Comparison of ENCODE assay signal across 8 cellular contexts in genomic region chr21:39388811-39389155, GRCh38. TPM values are rescaled to one million over a fixed set of nuclear protein-coding genes. Genes with fewer than 3 reads are reported as not detected.
A peak's percentile ranks its signal among the peaks of the same experiment; 100 is the strongest.
DNase-seq lines count a peak whose midpoint lies in the region; ATAC-seq, FAIRE-seq and TF ChIP-seq lines count a peak whose summit lies in the region.

No MANE protein-coding gene starts in this region.

- no peaks in the 10 kb centered on the region for H3K27me3 ChIP-seq in osteoblast (ENCODE audit: insufficient read depth, low read length)

- peaks cover 21% of the 10 kb centered on the region for H3K36me3 ChIP-seq in osteoblast (ENCODE audit: insufficient read depth, low read length)

- H3K4me3 Mint-ChIP-seq in brain: peak overlapping the region; percentile 77 to 91 (median 82)

- no peaks in the 10 kb centered on the region for H3K9me3 Mint-ChIP-seq in brain

- DNase-seq in GM12864 (ENCODE audit: low read depth): no peak
- DNase-seq in osteoblast (ENCODE audit: insufficient read length, low spot score, missing footprints): no peak
- no peak for DNase-seq in frontal cortex (ENCODE audit: low spot score in 2 of 2)
- no peak for DNase-seq in NCI-H1092 (lab: John Stamatoyannopoulos, UW)
- no peak for DNase-seq in DMS79 (lab: John Stamatoyannopoulos, UW)

- peaks cover 45% of the 10 kb centered on the region for H3K79me2 ChIP-seq in osteoblast (ENCODE audit: insufficient read depth, low read length)

- H3K4me3 ChIP-seq in GM12864 (ENCODE audit: low read depth, low read length): peak overlapping the region; percentile 16
- peak overlapping the region; percentile 71 for H3K4me3 ChIP-seq in osteoblast (ENCODE audit: insufficient read depth, low read length)

- FAIRE-seq in frontal cortex (lab: Jason Lieb, UNC): no peak

- H3K27ac Mint-ChIP-seq in brain: peak overlapping the region; percentile 44 to 97 (median 56)

- peak; percentile 22 for ATAC-seq in HG03103 (IDR thresholded peaks at IDR 0.05; ENCODE audit: low read depth, unreplicated experiment)
- ATAC-seq in GM18519 (IDR thresholded peaks at IDR 0.05; ENCODE audit: low FRiP score, unreplicated experiment): no peak

- no peaks in the 10 kb centered on the region for H3K9me3 ChIP-seq in osteoblast (ENCODE audit: low read depth, low read length)

- H2AFZ ChIP-seq in osteoblast (ENCODE audit: low read length): peak overlapping the region; percentile 45

- TF ChIP-seq CTCF in GM12864 (IDR thresholded peaks at IDR 0.05; ENCODE audit: low read depth, low read length, missing control alignments) (no peak), brain (conservative IDR thresholded peaks at IDR 0.05) (peak; percentile 18 to 30), osteoblast (IDR thresholded peaks at IDR 0.05; ENCODE audit: extremely low read depth, low read depth, low read length) (no peak)

- H3K27me3 Mint-ChIP-seq in brain: no peaks in the 10 kb centered on the region

- H4K20me1 ChIP-seq in osteoblast (ENCODE audit: insufficient read depth, low read length): peaks cover 9% of the 10 kb centered on the region

- H3K4me1 Mint-ChIP-seq in brain: peaks cover 60% of the 10 kb centered on the region

- H3K36me3 Mint-ChIP-seq in brain: peaks cover 49% of the 10 kb centered on the region

- peak overlapping the region; percentile 99 for H3K4me2 ChIP-seq in osteoblast (ENCODE audit: insufficient read depth, low read length)

- peaks cover 33% of the 10 kb centered on the region for H3K4me1 ChIP-seq in osteoblast (ENCODE audit: insufficient read depth, low read length)

- peak overlapping the region; percentile 56 for H3K27ac ChIP-seq in osteoblast (ENCODE audit: low read depth, low read length)

RNA-seq across cellular contexts. Expression of gene HMGN1, which starts 39.9 kb away (rescaled TPM):
- polyA plus RNA-seq in brain (ENCODE audit: insufficient read depth, low read depth, low replicate concordance): 161 TPM
- total RNA-seq in osteoblast (130 and 154 TPM in 2 replicates), frontal cortex (143 TPM)

RNA-seq across cellular contexts. Expression of gene LCA5L, which starts 56.8 kb away (rescaled TPM):
- 0.17 TPM for polyA plus RNA-seq in brain (ENCODE audit: insufficient read depth, low read depth, low replicate concordance)
- 2.2 and 2.9 TPM in 2 replicates for total RNA-seq in osteoblast
- under 0.01 TPM for total RNA-seq in frontal cortex

Comparison
In these comparisons a context has a peak if more than half of its experiments do, and no peak if none do; other contexts are left out.
1. CTCF ChIP-seq: peak in brain (2 of 2); none in GM12864 (single experiment) and osteoblast (single experiment).